Comparison of ENCODE assay signal across 18 cellular contexts in genomic region chr11:85918910-85919794, GRCh38.
DNase-seq lines count a peak whose midpoint lies in the region; ATAC-seq and TF ChIP-seq lines count a peak whose summit lies in the region.
"Had no signal": no experiment of that assay in that cellular context is flagged by ENCODE, and none has a peak within 500 bp of the region (broad histone marks: within the 10 kb centered on the region; RNA-seq: fewer than 3 reads in every experiment).

No MANE protein-coding gene starts in this region.

- H3K27me3 ChIP-seq in transverse colon, result no peaks in the 10 kb centered on the region
- H3K27me3 ChIP-seq in Karpas-422 (ENCODE audit: low read length), result peaks cover 2% of the 10 kb centered on the region; the same call in 1 of the 2 replicates
- H3K27me3 ChIP-seq: brain microvascular endothelial cell, colonic mucosa, upper lobe of left lung had no signal

- no peaks in the 10 kb centered on the region for H3K79me2 ChIP-seq in Karpas-422 (ENCODE audit: low read length)

- H3K36me3 ChIP-seq in transverse colon (no peaks in the 10 kb centered on the region), Karpas-422 (ENCODE audit: insufficient read depth, low read length) (no peaks in the 10 kb centered on the region)
- H3K36me3 ChIP-seq: brain microvascular endothelial cell, colonic mucosa, upper lobe of left lung had no signal

- H3K4me3 ChIP-seq in transverse colon (no peak overlapping the region), Karpas-422 (ENCODE audit: low read length) (no peak overlapping the region)
- H3K4me3 ChIP-seq: colonic mucosa, upper lobe of left lung had no signal

- H3K9me3 ChIP-seq in transverse colon, result no peaks in the 10 kb centered on the region
- H3K9me3 ChIP-seq in Karpas-422 (ENCODE audit: low read length), result no peaks in the 10 kb centered on the region
- H3K9me3 ChIP-seq: colonic mucosa had no signal

- no peaks in the 10 kb centered on the region for H4K20me1 ChIP-seq in Karpas-422 (ENCODE audit: insufficient read depth, low read depth, low read length)

- peaks cover 0 to 7% (median 0%) of the 10 kb centered on the region in 4 donors for H3K4me1 ChIP-seq in transverse colon
- no peaks in the 10 kb centered on the region for H3K4me1 ChIP-seq in Karpas-422 (ENCODE audit: low read length)
- H3K4me1 ChIP-seq: colonic mucosa, upper lobe of left lung had no signal

- TF ChIP-seq POLR2A in transverse colon (IDR thresholded peaks at IDR 0.05), result no peak

- peak; percentile 18 for DNase-seq in D341Med (ENCODE audit: low spot score)
- DNase-seq in LHCN-M2 (ENCODE audit: low read depth), result peak; percentile 10
- peak; percentile 55 for DNase-seq in NCI-H748 (lab: John Stamatoyannopoulos, UW; ENCODE audit: unreplicated experiment)
- DNase-seq in fibroblast of gingiva (ENCODE audit: low read depth), result peak; percentile 4
- no peak for DNase-seq in transverse colon
- no peak for DNase-seq in Karpas-422
- DNase-seq in activated T-cell treated with anti-CD3 and anti-CD28 coated beads for 4 hours, result no peak
- DNase-seq: activated CD4-positive, alpha-beta T cell treated with anti-CD3 and anti-CD28 coated beads for 36 hours; brain microvascular endothelial cell; CD4-positive, alpha-beta T cell; colonic mucosa; DMS53; mammary epithelial cell; NCI-H187 treated with DMSO at 0.1 percent for 48 hours; NCI-H510A; stimulated activated CD4-positive, alpha-beta T cell treated with anti-CD3 and anti-CD28 coated beads, Interleukin-4, amount 100 ng/mL, for 4 hours; upper lobe of left lung had no signal

- TF ChIP-seq CTCF in transverse colon (IDR thresholded peaks at IDR 0.05), result no peak

- in situ Hi-C loops in transverse colon (cut with MboI; ENCODE audit: low pct_ligation_motif_present in 1 of 4, low pct_unique_long_range_greater_than_20kb in 1 of 4, low sequenced_read_pairs in 3 of 4), result no loop called here

- no peak overlapping the region for H2AFZ ChIP-seq in Karpas-422 (ENCODE audit: low read length)

- H3K27ac ChIP-seq in transverse colon (no peak overlapping the region), Karpas-422 (ENCODE audit: low read length) (no peak overlapping the region)
- H3K27ac ChIP-seq: brain microvascular endothelial cell, colonic mucosa, upper lobe of left lung had no signal

- no peak overlapping the region for H3K9ac ChIP-seq in Karpas-422 (ENCODE audit: low read length)

- TF ChIP-seq EP300 in transverse colon (IDR thresholded peaks at IDR 0.05; ENCODE audit: low read depth), result no peak

- intact Hi-C loops in transverse colon (cut with DNase I; ENCODE audit: low total_unique reads), result no loop called here

- H3K4me2 ChIP-seq in Karpas-422 (ENCODE audit: low read depth, low read length, poor library complexity, severe bottlenecking), result no peak overlapping the region

- 69 to 76% methylated on average over 4 of the region's 4 CpGs for WGBS in transverse colon (ENCODE audit: low coverage in 1 of 2), 2 donors

- no peak for ATAC-seq in HG03520 (IDR thresholded peaks at IDR 0.05; ENCODE audit: unreplicated experiment)
- ATAC-seq: activated CD4-positive, alpha-beta T cell treated with anti-CD3 and anti-CD28 coated beads for 36 hours had no signal

- no peaks in the 10 kb centered on the region for H3K9me2 ChIP-seq in Karpas-422 (replicated peaks; ENCODE audit: insufficient read depth, low read length)

Comparison
In these comparisons a context has a peak if more than half of its experiments do, and no peak if none do; other contexts are left out.
1. DNase-seq: peak in D341Med (single experiment), LHCN-M2 (single experiment), NCI-H748 (single experiment) and fibroblast of gingiva (single experiment); none in transverse colon (single experiment), Karpas-422 (single experiment) and activated T-cell treated with anti-CD3 and anti-CD28 coated beads for 4 hours (single experiment).